In the genomic region with DNA sequence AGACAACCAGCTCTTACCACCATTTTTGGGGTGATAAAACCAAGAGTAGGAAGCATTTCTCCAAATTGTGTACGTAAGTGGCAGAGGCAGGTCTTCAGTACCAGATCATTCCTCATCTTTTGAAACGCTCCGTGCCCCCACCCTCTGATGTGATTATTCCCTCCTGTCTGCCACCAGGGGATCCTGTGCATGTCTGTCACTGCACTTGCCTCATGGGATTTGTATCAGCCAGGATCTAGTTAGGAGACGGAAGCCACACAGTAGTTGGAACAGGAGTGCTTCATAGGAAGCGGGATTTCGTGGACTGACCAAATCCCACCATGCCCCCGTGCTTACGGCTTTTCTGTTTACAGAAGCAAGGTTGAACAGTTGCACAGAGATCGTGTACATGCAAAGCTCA, we compare ENCODE assay signal across 26 cellular contexts.
"Had no signal": no experiment of that assay in that cellular context is flagged by ENCODE, and none has a peak within 500 bp of the region (broad histone marks: within the 10 kb centered on the region; RNA-seq: fewer than 3 reads in every experiment).

No MANE protein-coding gene starts in this region.

- ATAC-seq: effector memory CD8-positive, alpha-beta T cell; heart right ventricle; left cardiac atrium; left lung; mucosa of descending colon; natural killer cell treated with Interleukin-12 subunit alpha and Interleukin-12 subunit beta and Interleukin-15 and Interleukin-18, amount 100 ng/mL, for 72 hours; stimulated activated effector memory CD8-positive, alpha-beta T cell treated with anti-CD3 and anti-CD28 coated beads, Interleukin-12 subunit alpha, Interleukin-12 subunit beta, amount 100 ng/mL, for 72 hours had no signal

- H3K79me2 ChIP-seq: parathyroid adenoma had no signal

- H3K4me1 ChIP-seq: heart right ventricle, parathyroid adenoma, right atrium auricular region, stomach, thyroid gland had no signal

- FAIRE-seq: endometrium, islet of Langerhans had no signal

- H3K27me3 ChIP-seq: esophagus squamous epithelium, left lung, right atrium auricular region, sigmoid colon, stomach, thyroid gland had no signal

- H3K27ac ChIP-seq: esophagus squamous epithelium, heart right ventricle, left lung, neutrophil, parathyroid adenoma, right atrium auricular region, sigmoid colon, stomach, thyroid gland had no signal

- H3K9ac ChIP-seq: parathyroid adenoma had no signal

- DNase-seq: cortex of kidney; effector memory CD8-positive, alpha-beta T cell; erythroblast; esophagus squamous epithelium; foreskin melanocyte; glutamatergic neuron; heart right ventricle; hippocampal formation; left cardiac atrium; left lung; mesenchymal stem cell; mucosa of descending colon; naive B cell; sigmoid colon; stimulated activated CD4-positive, alpha-beta T cell treated with anti-CD3 and anti-CD28 coated beads, Interleukin-2, amount 100 ng/mL, for 24 hours; stimulated activated CD4-positive, alpha-beta T cell treated with anti-CD3 and anti-CD28 coated beads, Interleukin-4, amount 100 ng/mL, for 24 hours; stimulated activated naive CD4-positive, alpha-beta T cell treated with Interleukin-2 at 50 U/mL for 16 hours; stomach; thyroid gland had no signal

- H3K9me3 ChIP-seq: esophagus squamous epithelium, heart right ventricle, left lung, mucosa of descending colon, neutrophil, right atrium auricular region, sigmoid colon, thyroid gland had no signal

- H3K4me3 ChIP-seq: esophagus squamous epithelium, heart right ventricle, left lung, mucosa of descending colon, right atrium auricular region, sigmoid colon, stomach, thyroid gland had no signal

- H2AFZ ChIP-seq: parathyroid adenoma had no signal

- H3K36me3 ChIP-seq: esophagus squamous epithelium, heart right ventricle, left lung, neutrophil, right atrium auricular region, sigmoid colon, stomach, thyroid gland had no signal
